1 cellular context compared by ENCODE assay signal in the genomic region with DNA sequence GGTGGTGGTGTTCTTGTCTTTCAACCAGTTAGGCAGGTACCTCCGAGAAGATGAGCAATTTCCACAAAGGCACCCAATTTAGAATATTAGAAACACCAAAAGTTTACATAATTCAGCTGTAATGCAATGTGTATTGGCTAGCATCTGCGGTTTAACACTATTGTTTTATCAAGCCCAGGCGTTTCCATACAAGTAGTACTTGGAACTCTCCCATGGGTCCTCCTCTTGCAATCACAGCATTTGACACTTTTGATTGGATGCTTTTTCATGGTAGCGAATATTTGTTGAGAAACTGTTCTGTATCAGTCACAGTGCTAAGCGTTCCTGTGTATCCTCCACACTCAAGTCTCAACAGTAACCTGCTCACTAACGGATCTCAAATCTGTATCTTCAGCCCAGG.
TF ChIP-seq lines count a peak whose summit lies in the region.

No MANE protein-coding gene starts in this region.

TF ChIP-seq in HepG2, 621 proteins besides CTCF, POLR2A, EP300 and RAD21:
- TF ChIP-seq LCORL (IDR thresholded peaks at IDR 0.05) = no peak
- TF ChIP-seq LCORL (CRISPR knock-in tag; IDR thresholded peaks at IDR 0.05) = no peak
- TF ChIP-seq TCF7L2 (IDR thresholded peaks at IDR 0.05; ENCODE audit: low read depth, low read length) = no peak
- no peak for TF ChIP-seq PRMT3 (CRISPR knock-in tag; IDR thresholded peaks at IDR 0.05; ENCODE audit: borderline replicate concordance, low read depth)
- TF ChIP-seq BRCA1 (CRISPR knock-in tag; IDR thresholded peaks at IDR 0.05) = no peak
- TF ChIP-seq, protein P1, sequence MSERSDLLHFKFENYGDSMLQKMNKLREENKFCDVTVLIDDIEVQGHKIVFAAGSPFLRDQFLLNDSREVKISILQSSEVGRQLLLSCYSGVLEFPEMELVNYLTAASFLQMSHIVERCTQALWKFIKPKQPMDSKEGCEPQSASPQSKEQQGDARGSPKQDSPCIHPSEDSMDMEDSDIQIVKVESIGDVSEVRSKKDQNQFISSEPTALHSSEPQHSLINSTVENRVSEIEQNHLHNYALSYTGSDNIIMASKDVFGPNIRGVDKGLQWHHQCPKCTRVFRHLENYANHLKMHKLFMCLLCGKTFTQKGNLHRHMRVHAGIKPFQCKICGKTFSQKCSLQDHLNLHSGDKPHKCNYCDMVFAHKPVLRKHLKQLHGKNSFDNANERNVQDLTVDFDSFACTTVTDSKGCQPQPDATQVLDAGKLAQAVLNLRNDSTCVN (CRISPR knock-in tag; IDR thresholded peaks at IDR 0.05; ENCODE audit: borderline replicate concordance) = no peak
- TF ChIP-seq KLF11 (CRISPR knock-in tag; IDR thresholded peaks at IDR 0.05) = no peak
- no peak for TF ChIP-seq SP4 (CRISPR knock-in tag; IDR thresholded peaks at IDR 0.05)
- no peak for TF ChIP-seq ZMYM4 (CRISPR knock-in tag; IDR thresholded peaks at IDR 0.05)
- no peak for TF ChIP-seq NAIF1 (CRISPR knock-in tag; IDR thresholded peaks at IDR 0.05; ENCODE audit: borderline replicate concordance)
- TF ChIP-seq ZNF234 (CRISPR knock-in tag; conservative IDR thresholded peaks at IDR 0.05) = no peak
